8 cellular contexts compared by ENCODE assay signal in the genomic region with DNA sequence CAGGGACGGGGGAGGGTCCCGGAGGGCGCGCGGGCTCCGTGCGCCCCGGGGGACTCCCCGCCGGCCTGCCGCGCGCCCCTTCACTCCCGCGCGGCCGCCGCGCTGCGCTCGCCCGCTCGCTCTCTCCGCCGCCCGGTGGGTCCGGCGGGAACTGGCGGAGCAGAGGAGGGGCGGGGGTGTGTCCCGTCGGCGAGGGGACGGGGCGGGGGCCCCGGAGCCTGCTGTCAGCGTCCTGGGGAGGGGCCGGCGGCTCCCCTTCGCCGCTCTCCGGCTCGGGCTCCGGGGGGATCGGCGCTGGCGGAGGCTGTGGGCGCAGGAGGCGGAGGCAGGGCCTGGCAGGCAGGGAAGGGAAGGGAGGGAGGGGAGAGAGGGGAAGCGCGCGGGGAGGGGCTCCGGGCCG. TPM values are rescaled to one million over a fixed set of nuclear protein-coding genes. Genes with fewer than 3 reads are reported as not detected.
DNase-seq lines count a peak whose midpoint lies in the region; ATAC-seq, FAIRE-seq and TF ChIP-seq lines count a peak whose summit lies in the region.

A gene with protein sequence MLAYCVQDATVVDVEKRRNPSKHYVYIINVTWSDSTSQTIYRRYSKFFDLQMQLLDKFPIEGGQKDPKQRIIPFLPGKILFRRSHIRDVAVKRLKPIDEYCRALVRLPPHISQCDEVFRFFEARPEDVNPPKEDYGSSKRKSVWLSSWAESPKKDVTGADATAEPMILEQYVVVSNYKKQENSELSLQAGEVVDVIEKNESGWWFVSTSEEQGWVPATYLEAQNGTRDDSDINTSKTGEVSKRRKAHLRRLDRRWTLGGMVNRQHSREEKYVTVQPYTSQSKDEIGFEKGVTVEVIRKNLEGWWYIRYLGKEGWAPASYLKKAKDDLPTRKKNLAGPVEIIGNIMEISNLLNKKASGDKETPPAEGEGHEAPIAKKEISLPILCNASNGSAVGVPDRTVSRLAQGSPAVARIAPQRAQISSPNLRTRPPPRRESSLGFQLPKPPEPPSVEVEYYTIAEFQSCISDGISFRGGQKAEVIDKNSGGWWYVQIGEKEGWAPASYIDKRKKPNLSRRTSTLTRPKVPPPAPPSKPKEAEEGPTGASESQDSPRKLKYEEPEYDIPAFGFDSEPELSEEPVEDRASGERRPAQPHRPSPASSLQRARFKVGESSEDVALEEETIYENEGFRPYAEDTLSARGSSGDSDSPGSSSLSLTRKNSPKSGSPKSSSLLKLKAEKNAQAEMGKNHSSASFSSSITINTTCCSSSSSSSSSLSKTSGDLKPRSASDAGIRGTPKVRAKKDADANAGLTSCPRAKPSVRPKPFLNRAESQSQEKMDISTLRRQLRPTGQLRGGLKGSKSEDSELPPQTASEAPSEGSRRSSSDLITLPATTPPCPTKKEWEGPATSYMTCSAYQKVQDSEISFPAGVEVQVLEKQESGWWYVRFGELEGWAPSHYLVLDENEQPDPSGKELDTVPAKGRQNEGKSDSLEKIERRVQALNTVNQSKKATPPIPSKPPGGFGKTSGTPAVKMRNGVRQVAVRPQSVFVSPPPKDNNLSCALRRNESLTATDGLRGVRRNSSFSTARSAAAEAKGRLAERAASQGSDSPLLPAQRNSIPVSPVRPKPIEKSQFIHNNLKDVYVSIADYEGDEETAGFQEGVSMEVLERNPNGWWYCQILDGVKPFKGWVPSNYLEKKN (minus strand): TSS at position 153 of the 400 bp plus-strand sequence. CDS start 310 bp downstream, outside the sequence.

- WGBS in pancreas, 2 donors, result 2 to 3% methylated on average over 10 to 54 of the region's 54 CpGs

- H3K9me3 Mint-ChIP-seq in CD8-positive, alpha-beta T cell, result no peaks in the 10 kb centered on the region
- H3K9me3 Mint-ChIP-seq in activated naive CD4-positive, alpha-beta T cell treated with anti-CD3 and anti-CD28 coated beads, Interleukin-2, amount 10 ng/mL, durations not matched to agents 7 days and 5 days, result no peaks in the 10 kb centered on the region

- H3K36me3 Mint-ChIP-seq in CD8-positive, alpha-beta T cell, result no peaks in the 10 kb centered on the region
- H3K36me3 Mint-ChIP-seq in activated naive CD4-positive, alpha-beta T cell treated with anti-CD3 and anti-CD28 coated beads, Interleukin-2, amount 10 ng/mL, durations not matched to agents 7 days and 5 days, result peaks cover 3% of the 10 kb centered on the region

- ATAC-seq in CD8-positive, alpha-beta T cell, result peak; percentile 48
- ATAC-seq in pancreas (peak; percentile 30 to 71 (median 53)), GM21529 (IDR thresholded peaks at IDR 0.05; ENCODE audit: unreplicated experiment) (no peak)

- no peak for DNase-seq in CD8-positive, alpha-beta T cell
- DNase-seq in NCI-H1694 (lab: John Stamatoyannopoulos, UW) (peak; percentile 38), cardiac muscle cell (ENCODE audit: low read depth in 1 of 2, low spot score in 1 of 2) (peak; percentile 38 to 87), pancreas (peak; percentile 26 to 83 (median 52)), SKM-1 treated with dmso at 0.1 percent for 144 hours (lab: John Stamatoyannopoulos, UW; ENCODE audit: unreplicated experiment) (no peak), germinal center (ENCODE audit: low spot score) (no peak)
- DNase-seq in activated naive CD4-positive, alpha-beta T cell treated with anti-CD3 and anti-CD28 coated beads, Interleukin-2, amount 10 ng/mL, durations not matched to agents 7 days and 5 days, result peak; percentile 56

- intact Hi-C loops in CD8-positive, alpha-beta T cell (cut with DNase I, micrococcal nuclease), result loop anchor here in 1 of 2 experiments (10.0 kb wide), 1 partner anchor 251 kb away; no protein-coding TSS in a partner anchor
- intact Hi-C loops in pancreas (cut with DNase I), result no loop called here

- TF ChIP-seq CTCF in CD8-positive, alpha-beta T cell (IDR thresholded peaks at IDR 0.05), result no peak
- TF ChIP-seq CTCF in cardiac muscle cell (IDR thresholded peaks at IDR 0.05; ENCODE audit: low read depth, low read length), result no peak
- no peak for TF ChIP-seq CTCF in pancreas (IDR thresholded peaks at IDR 0.05)

- H3K9me3 ChIP-seq in CD8-positive, alpha-beta T cell (ENCODE audit: low read length), result no peaks in the 10 kb centered on the region
- H3K9me3 ChIP-seq in cardiac muscle cell (ENCODE audit: low read depth), result no peaks in the 10 kb centered on the region
- no peaks in the 10 kb centered on the region for H3K9me3 ChIP-seq in pancreas

- H3K36me3 ChIP-seq in CD8-positive, alpha-beta T cell (ENCODE audit: insufficient read depth, low read length), result no peaks in the 10 kb centered on the region
- H3K36me3 ChIP-seq in cardiac muscle cell, result no peaks in the 10 kb centered on the region
- H3K36me3 ChIP-seq in pancreas, result no peaks in the 10 kb centered on the region

- H3K27ac Mint-ChIP-seq in CD8-positive, alpha-beta T cell, result no peak within 1 kb of the TSS
- no peak within 1 kb of the TSS for H3K27ac Mint-ChIP-seq in activated naive CD4-positive, alpha-beta T cell treated with anti-CD3 and anti-CD28 coated beads, Interleukin-2, amount 10 ng/mL, durations not matched to agents 7 days and 5 days

- CTCF ChIA-PET in CD8-positive, alpha-beta T cell (lab: Charles Lee), result interaction anchor here (1.8 to 8.1 kb wide), 3 partner anchors 92 to 142 kb away, joined by 4 to 121 read pairs (median 12); no protein-coding TSS in a partner anchor
- CTCF ChIA-PET in activated naive CD4-positive, alpha-beta T cell treated with anti-CD3 and anti-CD28 coated beads, Interleukin-2, amount 10 ng/mL, durations not matched to agents 7 days and 5 days (lab: Charles Lee), result interaction anchor here (1.2 to 2.7 kb wide), 8 partner anchors 13 to 144 kb away, joined by 3 to 11 read pairs (median 4); no protein-coding TSS in a partner anchor

- peak within 1 kb of the TSS; percentile 82 for H3K4me3 Mint-ChIP-seq in CD8-positive, alpha-beta T cell
- peak within 1 kb of the TSS; percentile 70 for H3K4me3 Mint-ChIP-seq in activated naive CD4-positive, alpha-beta T cell treated with anti-CD3 and anti-CD28 coated beads, Interleukin-2, amount 10 ng/mL, durations not matched to agents 7 days and 5 days

- POLR2A ChIA-PET in CD8-positive, alpha-beta T cell (lab: Charles Lee), result interaction anchor here (0.6 to 1.2 kb wide), 2 partner anchors 34 to 116 kb away, joined by 3 to 4 read pairs; no protein-coding TSS in a partner anchor

- no peak within 1 kb of the TSS for H3K27ac ChIP-seq in CD8-positive, alpha-beta T cell (ENCODE audit: low read depth, low read length)
- H3K27ac ChIP-seq in cardiac muscle cell (peak within 1 kb of the TSS; percentile 88), pancreas (peak within 1 kb of the TSS; percentile 39 to 72 (median 60))

- H3K4me1 ChIP-seq in CD8-positive, alpha-beta T cell (ENCODE audit: insufficient read depth, low read length), result peaks cover 11% of the 10 kb centered on the region
- H3K4me1 ChIP-seq in cardiac muscle cell (ENCODE audit: low read depth) (peaks cover 44% of the 10 kb centered on the region), pancreas (peaks cover 0 to 12% (median 0%) of the 10 kb centered on the region in 3 donors)

- peaks cover 18% of the 10 kb centered on the region for H3K4me1 Mint-ChIP-seq in CD8-positive, alpha-beta T cell (ENCODE audit: low read depth)
- peaks cover 17% of the 10 kb centered on the region for H3K4me1 Mint-ChIP-seq in activated naive CD4-positive, alpha-beta T cell treated with anti-CD3 and anti-CD28 coated beads, Interleukin-2, amount 10 ng/mL, durations not matched to agents 7 days and 5 days

- peak within 1 kb of the TSS; percentile 42 for H3K4me3 ChIP-seq in CD8-positive, alpha-beta T cell (ENCODE audit: low read depth, low read length)
- H3K4me3 ChIP-seq in cardiac muscle cell (peak within 1 kb of the TSS; percentile 87), pancreas (peak within 1 kb of the TSS; percentile 31 to 57 (median 50))

- H3K27me3 Mint-ChIP-seq in CD8-positive, alpha-beta T cell (ENCODE audit: low read depth), result peaks cover 31% of the 10 kb centered on the region
- peaks cover 91% of the 10 kb centered on the region for H3K27me3 Mint-ChIP-seq in activated naive CD4-positive, alpha-beta T cell treated with anti-CD3 and anti-CD28 coated beads, Interleukin-2, amount 10 ng/mL, durations not matched to agents 7 days and 5 days

- no peaks in the 10 kb centered on the region for H3K27me3 ChIP-seq in CD8-positive, alpha-beta T cell (ENCODE audit: insufficient read depth, low read length)
- H3K27me3 ChIP-seq in cardiac muscle cell (no peaks in the 10 kb centered on the region), pancreas (no peaks in the 10 kb centered on the region)

- no peak for FAIRE-seq in pancreas (lab: Jason Lieb, UNC)

RNA-seq across cellular contexts. Expression of the gene that starts here (rescaled TPM):
- total RNA-seq in CD8-positive, alpha-beta T cell, result 1 to 10 TPM; 7.6 to 9.2 TPM
- 36.5 and 75.9 TPM in 2 replicates for total RNA-seq in cardiac muscle cell
- 32.2 and 48.1 TPM in 2 replicates for polyA plus RNA-seq in cardiac muscle cell
- 10 to 100 TPM in 1 of 6 donors, 1 to 10 TPM in 5; 3.9 to 16.4 (median 6.7) TPM for total RNA-seq in pancreas
- polyA plus RNA-seq in pancreas, result 10 to 100 TPM in 1 of 2 donors, 1 to 10 TPM in 1; 8.1 to 10.6 TPM

Comparison
In these comparisons a context has a peak if more than half of its experiments do, and no peak if none do; other contexts are left out.
1. DNase-seq: peak in NCI-H1694 (single experiment), activated naive CD4-positive, alpha-beta T cell treated with anti-CD3 and anti-CD28 coated beads, Interleukin-2, amount 10 ng/mL, durations not matched to agents 7 days and 5 days (single experiment), cardiac muscle cell (2 of 2) and pancreas (6 of 6); none in CD8-positive, alpha-beta T cell (0 of 7), SKM-1 treated with dmso at 0.1 percent for 144 hours (single experiment) and germinal center (single experiment).
2. Peak in every context shown above with its lines, with median percentiles within 50 percentile points of each other: H3K4me3 ChIP-seq.